Comparison of ENCODE assay signal across 1 cellular context in the genomic region with DNA sequence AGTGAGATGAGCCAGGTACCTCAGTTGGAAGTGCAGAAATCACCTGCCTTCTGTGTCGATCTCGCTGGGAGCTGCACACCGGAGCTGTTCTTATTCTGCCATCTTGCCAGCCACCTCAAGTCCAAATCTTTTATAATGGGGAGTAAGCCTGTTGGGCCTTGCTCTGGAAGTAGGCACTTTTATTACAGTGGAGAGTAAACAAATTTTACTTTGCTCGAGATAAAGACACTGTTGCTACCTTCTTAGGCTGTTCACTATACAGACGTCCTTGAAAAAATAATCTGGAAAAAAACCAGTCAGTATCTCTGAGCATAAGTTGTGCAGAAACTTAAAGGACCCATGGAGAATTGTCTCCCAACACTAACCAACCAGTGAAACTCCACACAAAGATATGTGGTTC.
TF ChIP-seq lines count a peak whose summit lies in the region.

No MANE protein-coding gene starts in this region.

TF ChIP-seq in H1, 55 proteins besides CTCF, POLR2A, EP300 and RAD21:
- TF ChIP-seq NRF1 (IDR thresholded peaks at IDR 0.05; ENCODE audit: low read depth, low read length) (no peak), HDAC6 (IDR thresholded peaks at IDR 0.05; ENCODE audit: low read depth, low read length) (no peak), CEBPB (IDR thresholded peaks at IDR 0.05; ENCODE audit: low read depth, low read length) (no peak), CHD2 (IDR thresholded peaks at IDR 0.05; ENCODE audit: low read length) (no peak), CHD1 (IDR thresholded peaks at IDR 0.05; ENCODE audit: low read depth, low read length) (no peak), EZH2 (IDR thresholded peaks at IDR 0.05; ENCODE audit: low read depth, low read length, severe bottlenecking) (no peak), TEAD4 (IDR thresholded peaks at IDR 0.05; ENCODE audit: low read depth, low read length) (no peak), SRF (IDR thresholded peaks at IDR 0.05; ENCODE audit: low read depth, low read length) (no peak), SP2 (IDR thresholded peaks at IDR 0.05; ENCODE audit: low read length) (no peak), TAF1 (IDR thresholded peaks at IDR 0.05; ENCODE audit: low read depth, low read length) (no peak), NANOG (IDR thresholded peaks at IDR 0.05; ENCODE audit: insufficient read depth, low read depth, low read length, poor library complexity, severe bottlenecking) (no peak), JUN (IDR thresholded peaks at IDR 0.05; ENCODE audit: low read depth, low read length) (no peak), KDM4A (IDR thresholded peaks at IDR 0.05; ENCODE audit: low read depth, low read length, severe bottlenecking) (no peak), TAF7 (optimal IDR thresholded peaks at IDR 0.05; ENCODE audit: borderline replicate concordance, low read depth, low read length) (no peak), RFX5 (IDR thresholded peaks at IDR 0.05; ENCODE audit: borderline replicate concordance, low read depth, low read length) (no peak), SUZ12 (IDR thresholded peaks at IDR 0.05; ENCODE audit: low read length) (no peak)
- TF ChIP-seq, protein P1, sequence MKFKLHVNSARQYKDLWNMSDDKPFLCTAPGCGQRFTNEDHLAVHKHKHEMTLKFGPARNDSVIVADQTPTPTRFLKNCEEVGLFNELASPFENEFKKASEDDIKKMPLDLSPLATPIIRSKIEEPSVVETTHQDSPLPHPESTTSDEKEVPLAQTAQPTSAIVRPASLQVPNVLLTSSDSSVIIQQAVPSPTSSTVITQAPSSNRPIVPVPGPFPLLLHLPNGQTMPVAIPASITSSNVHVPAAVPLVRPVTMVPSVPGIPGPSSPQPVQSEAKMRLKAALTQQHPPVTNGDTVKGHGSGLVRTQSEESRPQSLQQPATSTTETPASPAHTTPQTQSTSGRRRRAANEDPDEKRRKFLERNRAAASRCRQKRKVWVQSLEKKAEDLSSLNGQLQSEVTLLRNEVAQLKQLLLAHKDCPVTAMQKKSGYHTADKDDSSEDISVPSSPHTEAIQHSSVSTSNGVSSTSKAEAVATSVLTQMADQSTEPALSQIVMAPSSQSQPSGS (IDR thresholded peaks at IDR 0.05; ENCODE audit: low read length), result no peak
- TF ChIP-seq, protein P2, sequence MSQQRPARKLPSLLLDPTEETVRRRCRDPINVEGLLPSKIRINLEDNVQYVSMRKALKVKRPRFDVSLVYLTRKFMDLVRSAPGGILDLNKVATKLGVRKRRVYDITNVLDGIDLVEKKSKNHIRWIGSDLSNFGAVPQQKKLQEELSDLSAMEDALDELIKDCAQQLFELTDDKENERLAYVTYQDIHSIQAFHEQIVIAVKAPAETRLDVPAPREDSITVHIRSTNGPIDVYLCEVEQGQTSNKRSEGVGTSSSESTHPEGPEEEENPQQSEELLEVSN (IDR thresholded peaks at IDR 0.05), result no peak
